Comparison of ENCODE assay signal across 11 cellular contexts in genomic region chr3:63927623-63928280, GRCh38. TPM values are rescaled to one million over a fixed set of nuclear protein-coding genes. Genes with fewer than 3 reads are reported as not detected.
DNase-seq lines count a peak whose midpoint lies in the region; ATAC-seq and TF ChIP-seq lines count a peak whose summit lies in the region.
"Had no signal": no experiment of that assay in that cellular context is flagged by ENCODE, and none has a peak within 500 bp of the region (broad histone marks: within the 10 kb centered on the region; RNA-seq: fewer than 3 reads in every experiment).

No MANE protein-coding gene starts in this region.

- H3K27ac Mint-ChIP-seq in activated CD4-positive, alpha-beta T cell treated with anti-CD3 and anti-CD28 coated beads, Interleukin-2, amount 10 ng/mL, durations not matched to agents 24 days and 14 days: peak overlapping the region; percentile 9
- no peak overlapping the region for H3K27ac Mint-ChIP-seq in CD8-positive, alpha-beta T cell

- POLR2A ChIA-PET in CD8-positive, alpha-beta T cell (lab: Charles Lee): interaction anchor here (0.5 to 1.5 kb wide), 3 partner anchors 22 to 41 kb away, joined by 3 to 4 read pairs (median 3); no protein-coding TSS in a partner anchor

- peaks cover 3% of the 10 kb centered on the region for H3K4me1 ChIP-seq in CD8-positive, alpha-beta T cell (ENCODE audit: insufficient read depth, low read length)

- peaks cover 47% of the 10 kb centered on the region for H3K36me3 Mint-ChIP-seq in activated CD4-positive, alpha-beta T cell treated with anti-CD3 and anti-CD28 coated beads, Interleukin-2, amount 10 ng/mL, durations not matched to agents 24 days and 14 days (ENCODE audit: low read depth)
- H3K36me3 Mint-ChIP-seq in CD8-positive, alpha-beta T cell: peaks cover 63% of the 10 kb centered on the region

- CTCF ChIA-PET in CD8-positive, alpha-beta T cell (lab: Charles Lee): interaction anchor here (0.7 to 1.4 kb wide), 3 partner anchors 34 to 95 kb away, joined by 3 to 4 read pairs (median 3); partner anchors contain the start of gene PSMD6

- H3K4me1 Mint-ChIP-seq in activated CD4-positive, alpha-beta T cell treated with anti-CD3 and anti-CD28 coated beads, Interleukin-2, amount 10 ng/mL, durations not matched to agents 24 days and 14 days: peaks cover 36% of the 10 kb centered on the region
- peaks cover 67% of the 10 kb centered on the region for H3K4me1 Mint-ChIP-seq in CD8-positive, alpha-beta T cell (ENCODE audit: low read depth)

- H3K27me3 ChIP-seq in CD8-positive, alpha-beta T cell (ENCODE audit: insufficient read depth, low read length): no peaks in the 10 kb centered on the region

- no peak overlapping the region for H3K4me3 Mint-ChIP-seq in activated CD4-positive, alpha-beta T cell treated with anti-CD3 and anti-CD28 coated beads, Interleukin-2, amount 10 ng/mL, durations not matched to agents 24 days and 14 days
- no peak overlapping the region for H3K4me3 Mint-ChIP-seq in CD8-positive, alpha-beta T cell

- H3K9me3 Mint-ChIP-seq in activated CD4-positive, alpha-beta T cell treated with anti-CD3 and anti-CD28 coated beads, Interleukin-2, amount 10 ng/mL, durations not matched to agents 24 days and 14 days: no peaks in the 10 kb centered on the region
- H3K9me3 Mint-ChIP-seq in CD8-positive, alpha-beta T cell: no peaks in the 10 kb centered on the region

- ATAC-seq in HG03045 (IDR thresholded peaks at IDR 0.05; ENCODE audit: unreplicated experiment): peak; percentile 71
- no peak for ATAC-seq in GM19023 (IDR thresholded peaks at IDR 0.05; ENCODE audit: unreplicated experiment)
- no peak for ATAC-seq in CD8-positive, alpha-beta T cell

- intact Hi-C loops in activated CD4-positive, alpha-beta T cell treated with anti-CD3 and anti-CD28 coated beads, Interleukin-2, amount 10 ng/mL, durations not matched to agents 24 days and 14 days (cut with micrococcal nuclease): no loop called here
- intact Hi-C loops in CD8-positive, alpha-beta T cell (cut with DNase I, micrococcal nuclease): no loop called here

- no peak for TF ChIP-seq CTCF in CD8-positive, alpha-beta T cell (IDR thresholded peaks at IDR 0.05)

- H3K27ac ChIP-seq in CD8-positive, alpha-beta T cell (ENCODE audit: low read depth, low read length): no peak overlapping the region
- H3K27ac ChIP-seq: 22Rv1, thoracic aorta had no signal

- no peak for DNase-seq in activated CD4-positive, alpha-beta T cell treated with anti-CD3 and anti-CD28 coated beads, Interleukin-2, amount 10 ng/mL, durations not matched to agents 24 days and 14 days
- DNase-seq in activated CD4-positive, alpha-beta T cell treated with anti-CD3 and anti-CD28 coated beads for 4 hours: no peak
- peak; percentile 69 for DNase-seq in SIG-M5 treated with dmso at 0.1 percent for 504 hours (lab: John Stamatoyannopoulos, UW; ENCODE audit: unreplicated experiment)
- DNase-seq in superior temporal gyrus (ENCODE audit: extremely low spot score): peak; percentile 45
- DNase-seq in activated effector memory CD4-positive, alpha-beta T cell treated with Interleukin-2 at 50 U/mL for 16 hours: no peak
- no peak for DNase-seq in CD8-positive, alpha-beta T cell

- no peaks in the 10 kb centered on the region for H3K9me3 ChIP-seq in CD8-positive, alpha-beta T cell (ENCODE audit: low read length)
- H3K9me3 ChIP-seq: thoracic aorta had no signal

- peaks cover 6% of the 10 kb centered on the region for H3K36me3 ChIP-seq in CD8-positive, alpha-beta T cell (ENCODE audit: insufficient read depth, low read length)

- H3K27me3 Mint-ChIP-seq in activated CD4-positive, alpha-beta T cell treated with anti-CD3 and anti-CD28 coated beads, Interleukin-2, amount 10 ng/mL, durations not matched to agents 24 days and 14 days: no peaks in the 10 kb centered on the region
- H3K27me3 Mint-ChIP-seq in CD8-positive, alpha-beta T cell (ENCODE audit: low read depth): no peaks in the 10 kb centered on the region

- no peak overlapping the region for H3K4me3 ChIP-seq in CD8-positive, alpha-beta T cell (ENCODE audit: low read depth, low read length)
- H3K4me3 ChIP-seq: thoracic aorta had no signal

RNA-seq across cellular contexts. Expression of gene SCAANT1, which starts 15.6 kb away (rescaled TPM):
- total RNA-seq in activated CD4-positive, alpha-beta T cell treated with anti-CD3 and anti-CD28 coated beads, Interleukin-2, amount 10 ng/mL, durations not matched to agents 24 days and 14 days: not detected in 2 replicates
- not detected for total RNA-seq in CD8-positive, alpha-beta T cell
- total RNA-seq: endothelial cell of umbilical vein, thoracic aorta had no signal

Comparison
In these comparisons a context has a peak if more than half of its experiments do, and no peak if none do; other contexts are left out.
1. DNase-seq: peak in SIG-M5 treated with dmso at 0.1 percent for 504 hours (single experiment) and superior temporal gyrus (single experiment); none in activated CD4-positive, alpha-beta T cell treated with anti-CD3 and anti-CD28 coated beads, Interleukin-2, amount 10 ng/mL, durations not matched to agents 24 days and 14 days (single experiment), activated CD4-positive, alpha-beta T cell treated with anti-CD3 and anti-CD28 coated beads for 4 hours (0 of 2), activated effector memory CD4-positive, alpha-beta T cell treated with Interleukin-2 at 50 U/mL for 16 hours (single experiment) and CD8-positive, alpha-beta T cell (0 of 7).